ENCODE assay signal across 7 cellular contexts in the genomic region with DNA sequence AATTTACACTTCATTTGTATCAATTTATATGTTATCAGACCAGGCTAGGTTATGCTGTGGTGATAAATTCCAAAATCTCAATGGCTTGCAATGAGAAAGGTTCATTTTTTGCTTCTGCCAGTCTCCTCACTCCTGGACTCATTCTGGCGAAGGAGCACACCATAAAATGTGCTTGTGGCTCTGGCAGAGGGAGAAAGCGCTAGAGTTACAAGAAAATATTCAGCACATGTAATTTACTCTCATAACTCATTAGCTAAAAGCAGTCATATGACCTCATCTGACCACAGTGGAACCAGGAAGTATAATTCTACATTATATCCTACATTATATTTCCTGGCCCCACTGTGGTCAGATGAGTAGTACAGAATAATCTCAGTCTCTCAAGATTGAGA.
DNase-seq lines count a peak whose midpoint lies in the region; ATAC-seq and TF ChIP-seq lines count a peak whose summit lies in the region.

No MANE protein-coding gene starts in this region.

- TF ChIP-seq POLR2A in gastroesophageal sphincter (IDR thresholded peaks at IDR 0.05), result no peak

- H3K9ac ChIP-seq in SK-N-SH, result peak overlapping the region; percentile 51; the same call in 1 of the 2 replicates

- H3K27ac ChIP-seq in SK-N-SH (ENCODE audit: low read depth in 2 of 2, low read length in 1 of 2), result peak overlapping the region; percentile 11 to 91; a peak in 3 of 4 replicates
- H3K27ac ChIP-seq in gastroesophageal sphincter, result peak overlapping the region; percentile 82 to 96 (median 84)
- peak overlapping the region in 1 of 2 donors; percentile 57 for H3K27ac ChIP-seq in thoracic aorta

- CTCF ChIA-PET in SK-N-SH (lab: Yijun Ruan, JAX), result interaction anchor here (1.5 kb wide), 1 partner anchor 12 kb away, joined by 4 read pairs; no protein-coding TSS in a partner anchor

- H3F3A ChIP-seq in SK-N-SH (replicated peaks; ENCODE audit: insufficient read depth), result peaks cover 16% of the 10 kb centered on the region

- no peak for TF ChIP-seq CTCF in SK-N-SH (IDR thresholded peaks at IDR 0.05)
- TF ChIP-seq CTCF in gastroesophageal sphincter (IDR thresholded peaks at IDR 0.05), result no peak
- no peak for TF ChIP-seq CTCF in thoracic aorta (IDR thresholded peaks at IDR 0.05)

- no peaks in the 10 kb centered on the region for H3K9me3 ChIP-seq in SK-N-SH
- H3K9me3 ChIP-seq in gastroesophageal sphincter, result peaks cover 0 to 7% (median 0%) of the 10 kb centered on the region in 3 donors
- no peaks in the 10 kb centered on the region for H3K9me3 ChIP-seq in thoracic aorta

- H3K4me2 ChIP-seq in SK-N-SH, result peak overlapping the region; percentile 67; the same call in 1 of the 2 replicates

- H3K27me3 ChIP-seq in SK-N-SH (ENCODE audit: insufficient read depth) (no peaks in the 10 kb centered on the region), gastroesophageal sphincter (no peaks in the 10 kb centered on the region), thoracic aorta (replicated peaks; ENCODE audit: insufficient read depth) (no peaks in the 10 kb centered on the region)

- no peaks in the 10 kb centered on the region for H3K36me3 ChIP-seq in SK-N-SH (replicated peaks in 1 of 2; ENCODE audit: control insufficient read depth in 1 of 2, insufficient read depth in 2 of 2, low read length in 1 of 2)
- H3K36me3 ChIP-seq in gastroesophageal sphincter, result no peaks in the 10 kb centered on the region
- no peaks in the 10 kb centered on the region for H3K36me3 ChIP-seq in thoracic aorta

- POLR2A ChIA-PET in SK-N-SH (lab: Yijun Ruan, JAX), result no interaction called here

- H3K79me2 ChIP-seq in SK-N-SH (ENCODE audit: insufficient read depth), result no peaks in the 10 kb centered on the region

- TF ChIP-seq EP300 in SK-N-SH (IDR thresholded peaks at IDR 0.05; ENCODE audit: borderline replicate concordance in 1 of 2, low read depth in 1 of 2, low read length in 1 of 2), result no peak
- TF ChIP-seq EP300 in gastroesophageal sphincter (IDR thresholded peaks at IDR 0.05), result no peak

- peak; percentile 63 for DNase-seq in HT-29 (ENCODE audit: low spot score)
- no peak for DNase-seq in SK-N-SH
- DNase-seq in thoracic aorta (ENCODE audit: low spot score), result no peak
- no peak for DNase-seq in UCSD-AML1 (lab: John Stamatoyannopoulos, UW; ENCODE audit: unreplicated experiment)
- DNase-seq in stimulated activated CD4-positive, alpha-beta T cell treated with anti-CD3 and anti-CD28 coated beads, Interleukin-4, amount 100 ng/mL, for 4 hours, result no peak

- H3K9me2 ChIP-seq in SK-N-SH, result no peaks in the 10 kb centered on the region

- no peaks in the 10 kb centered on the region for H4K20me1 ChIP-seq in SK-N-SH (ENCODE audit: insufficient read depth)

- 27% methylated on average over 2 of the region's 2 CpGs for WGBS in SK-N-SH (ENCODE audit: low lambda C conversion rate)
- WGBS in gastroesophageal sphincter (ENCODE audit: low coverage in 1 of 2), 2 donors, result 38 to 60% methylated on average over 2 of the region's 2 CpGs

- TF ChIP-seq RAD21 in SK-N-SH (IDR thresholded peaks at IDR 0.05; ENCODE audit: low read length), result no peak

- peak; percentile 19 for ATAC-seq in gastroesophageal sphincter
- ATAC-seq in thoracic aorta (ENCODE audit: insufficient number of reproducible peaks, low FRiP score, low read depth), result peak; percentile 11
- ATAC-seq in HG02973 (IDR thresholded peaks at IDR 0.05; ENCODE audit: unreplicated experiment), result no peak

- H3K4me1 ChIP-seq in SK-N-SH (ENCODE audit: control insufficient read depth in 1 of 2, insufficient read depth in 2 of 2, low read depth in 1 of 2, low read length in 1 of 2) (peaks cover 0 to 19% of the 10 kb centered on the region in 2 experiments; a peak in 2 of 4 replicates), gastroesophageal sphincter (peaks cover 0 to 17% (median 10%) of the 10 kb centered on the region in 3 donors), thoracic aorta (ENCODE audit: control insufficient read depth in 1 of 2, low read depth in 2 of 2) (peaks cover 5 to 10% of the 10 kb centered on the region in 2 donors)

- peak overlapping the region; percentile 81 for H2AFZ ChIP-seq in SK-N-SH (ENCODE audit: low read depth)

- H3K4me3 ChIP-seq in SK-N-SH (ENCODE audit: low read depth in 2 of 2, low read length in 1 of 2), result no peak overlapping the region
- no peak overlapping the region for H3K4me3 ChIP-seq in gastroesophageal sphincter
- peak overlapping the region; percentile 27 for H3K4me3 ChIP-seq in thoracic aorta

TF ChIP-seq in SK-N-SH, 30 proteins besides CTCF, POLR2A, EP300 and RAD21:
- TF ChIP-seq RFX5 (IDR thresholded peaks at IDR 0.05; ENCODE audit: low read length) (no peak), CHD2 (IDR thresholded peaks at IDR 0.05; ENCODE audit: low read length, partially characterized antibody) (no peak), PBX3 (IDR thresholded peaks at IDR 0.05) (no peak), NRF1 (IDR thresholded peaks at IDR 0.05; ENCODE audit: low read depth, low read length) (no peak)
- TF ChIP-seq, protein P1, sequence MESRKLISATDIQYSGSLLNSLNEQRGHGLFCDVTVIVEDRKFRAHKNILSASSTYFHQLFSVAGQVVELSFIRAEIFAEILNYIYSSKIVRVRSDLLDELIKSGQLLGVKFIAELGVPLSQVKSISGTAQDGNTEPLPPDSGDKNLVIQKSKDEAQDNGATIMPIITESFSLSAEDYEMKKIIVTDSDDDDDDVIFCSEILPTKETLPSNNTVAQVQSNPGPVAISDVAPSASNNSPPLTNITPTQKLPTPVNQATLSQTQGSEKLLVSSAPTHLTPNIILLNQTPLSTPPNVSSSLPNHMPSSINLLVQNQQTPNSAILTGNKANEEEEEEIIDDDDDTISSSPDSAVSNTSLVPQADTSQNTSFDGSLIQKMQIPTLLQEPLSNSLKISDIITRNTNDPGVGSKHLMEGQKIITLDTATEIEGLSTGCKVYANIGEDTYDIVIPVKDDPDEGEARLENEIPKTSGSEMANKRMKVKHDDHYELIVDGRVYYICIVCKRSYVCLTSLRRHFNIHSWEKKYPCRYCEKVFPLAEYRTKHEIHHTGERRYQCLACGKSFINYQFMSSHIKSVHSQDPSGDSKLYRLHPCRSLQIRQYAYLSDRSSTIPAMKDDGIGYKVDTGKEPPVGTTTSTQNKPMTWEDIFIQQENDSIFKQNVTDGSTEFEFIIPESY (IDR thresholded peaks at IDR 0.05; ENCODE audit: borderline replicate concordance, low read depth), result no peak
